In genomic region chr16:73154063-73154870, GRCh38 we compare ENCODE assay signal across 14 cellular contexts.
DNase-seq lines count a peak whose midpoint lies in the region; ATAC-seq and TF ChIP-seq lines count a peak whose summit lies in the region.
"Had no signal": no experiment of that assay in that cellular context is flagged by ENCODE, and none has a peak within 500 bp of the region (broad histone marks: within the 10 kb centered on the region; RNA-seq: fewer than 3 reads in every experiment).

No MANE protein-coding gene starts in this region.

- DNase-seq in Kasumi-1 (lab: John Stamatoyannopoulos, UW) (peak; percentile 99), amniotic epithelial cell (ENCODE audit: low read depth) (peak; percentile 41), iris pigment epithelial cell (ENCODE audit: low read depth) (peak; percentile 56), gastrocnemius medialis (peak; percentile 26 to 49), HCEC 1CT (no peak), GM13977 (ENCODE audit: low spot score) (no peak)
- no peak for DNase-seq in activated CD8-positive, alpha-beta T cell treated with anti-CD3 and anti-CD28 coated beads, Interleukin-2, amount 10 ng/mL, durations not matched to agents 7 days and 5 days
- no peak for DNase-seq in activated CD4-positive, alpha-beta T cell treated with anti-CD3 and anti-CD28 coated beads, Interleukin-2, amount 50 U/mL, for 1 hour
- DNase-seq: activated CD4-positive, alpha-beta T cell treated with anti-CD3 and anti-CD28 coated beads for 48 hours; activated effector memory CD4-positive, alpha-beta T cell treated with Interleukin-2 at 50 U/mL for 16 hours; CD4-positive, alpha-beta T cell; MG63; NCI-H446; SHP77 had no signal

- in situ Hi-C loops in gastrocnemius medialis (cut with MboI; ENCODE audit: low sequenced_read_pairs in 4 of 4) (no loop called here), GM13977 (cut with MboI; ENCODE audit: low pct_unique_long_range_greater_than_20kb, low sequenced_read_pairs, unreplicated experiment) (no loop called here)

- no peaks in the 10 kb centered on the region for H3K27me3 ChIP-seq in gastrocnemius medialis
- H3K27me3 ChIP-seq: MG63 had no signal

- no peaks in the 10 kb centered on the region for H3K9me3 ChIP-seq in gastrocnemius medialis
- H3K9me3 ChIP-seq: MG63 had no signal

- no peaks in the 10 kb centered on the region for H3K4me1 ChIP-seq in gastrocnemius medialis

- no peak overlapping the region for H3K4me3 ChIP-seq in gastrocnemius medialis
- H3K4me3 ChIP-seq: MG63 had no signal

- ATAC-seq in gastrocnemius medialis: peak; percentile 24 to 33
- ATAC-seq in activated CD8-positive, alpha-beta T cell treated with anti-CD3 and anti-CD28 coated beads, Interleukin-2, amount 10 ng/mL, durations not matched to agents 7 days and 5 days: no peak

- POLR2A ChIA-PET in activated CD8-positive, alpha-beta T cell treated with anti-CD3 and anti-CD28 coated beads, Interleukin-2, amount 10 ng/mL, durations not matched to agents 7 days and 5 days (lab: Charles Lee): no interaction called here

- H3K9me3 Mint-ChIP-seq in activated CD8-positive, alpha-beta T cell treated with anti-CD3 and anti-CD28 coated beads, Interleukin-2, amount 10 ng/mL, durations not matched to agents 7 days and 5 days (ENCODE audit: insufficient read depth): no peaks in the 10 kb centered on the region
- H3K9me3 Mint-ChIP-seq: CD4-positive, alpha-beta T cell had no signal

- TF ChIP-seq POLR2A in gastrocnemius medialis (IDR thresholded peaks at IDR 0.05): no peak

- H3K36me3 ChIP-seq in gastrocnemius medialis: no peaks in the 10 kb centered on the region
- H3K36me3 ChIP-seq: MG63 had no signal

- H3K27ac ChIP-seq in gastrocnemius medialis: peak overlapping the region in 1 of 4 donors; percentile 36

- peaks cover 11% of the 10 kb centered on the region for H3K27me3 Mint-ChIP-seq in activated CD8-positive, alpha-beta T cell treated with anti-CD3 and anti-CD28 coated beads, Interleukin-2, amount 10 ng/mL, durations not matched to agents 7 days and 5 days (ENCODE audit: low read depth)

- no peaks in the 10 kb centered on the region for H3K36me3 Mint-ChIP-seq in activated CD8-positive, alpha-beta T cell treated with anti-CD3 and anti-CD28 coated beads, Interleukin-2, amount 10 ng/mL, durations not matched to agents 7 days and 5 days (ENCODE audit: low read depth)

- H3K4me3 Mint-ChIP-seq in activated CD8-positive, alpha-beta T cell treated with anti-CD3 and anti-CD28 coated beads, Interleukin-2, amount 10 ng/mL, durations not matched to agents 7 days and 5 days: no peak overlapping the region
- H3K4me3 Mint-ChIP-seq: CD4-positive, alpha-beta T cell had no signal

- TF ChIP-seq CTCF in gastrocnemius medialis (IDR thresholded peaks at IDR 0.05 in 4 of 5, conservative IDR thresholded peaks at IDR 0.05 in 1 of 5) (no peak), GM13977 (IDR thresholded peaks at IDR 0.05; ENCODE audit: extremely low read depth, insufficient read depth, missing control alignments) (no peak)

- CTCF ChIA-PET in activated CD8-positive, alpha-beta T cell treated with anti-CD3 and anti-CD28 coated beads, Interleukin-2, amount 10 ng/mL, durations not matched to agents 7 days and 5 days (lab: Charles Lee): no interaction called here

- intact Hi-C loops in gastrocnemius medialis (cut with DNase I; ENCODE audit: low total_unique reads): no loop called here

- no peaks in the 10 kb centered on the region for H3K4me1 Mint-ChIP-seq in activated CD8-positive, alpha-beta T cell treated with anti-CD3 and anti-CD28 coated beads, Interleukin-2, amount 10 ng/mL, durations not matched to agents 7 days and 5 days (ENCODE audit: low read depth)

- H3K27ac Mint-ChIP-seq in activated CD8-positive, alpha-beta T cell treated with anti-CD3 and anti-CD28 coated beads, Interleukin-2, amount 10 ng/mL, durations not matched to agents 7 days and 5 days: no peak overlapping the region
- H3K27ac Mint-ChIP-seq: CD4-positive, alpha-beta T cell had no signal

Comparison
In these comparisons a context has a peak if more than half of its experiments do, and no peak if none do; other contexts are left out.
1. DNase-seq: peak in Kasumi-1 (2 of 2), amniotic epithelial cell (single experiment), iris pigment epithelial cell (single experiment) and gastrocnemius medialis (2 of 2); none in activated CD8-positive, alpha-beta T cell treated with anti-CD3 and anti-CD28 coated beads, Interleukin-2, amount 10 ng/mL, durations not matched to agents 7 days and 5 days (single experiment), HCEC 1CT (single experiment), GM13977 (single experiment) and activated CD4-positive, alpha-beta T cell treated with anti-CD3 and anti-CD28 coated beads, Interleukin-2, amount 50 U/mL, for 1 hour (single experiment).